17 cellular contexts compared by ENCODE assay signal in the genomic region with DNA sequence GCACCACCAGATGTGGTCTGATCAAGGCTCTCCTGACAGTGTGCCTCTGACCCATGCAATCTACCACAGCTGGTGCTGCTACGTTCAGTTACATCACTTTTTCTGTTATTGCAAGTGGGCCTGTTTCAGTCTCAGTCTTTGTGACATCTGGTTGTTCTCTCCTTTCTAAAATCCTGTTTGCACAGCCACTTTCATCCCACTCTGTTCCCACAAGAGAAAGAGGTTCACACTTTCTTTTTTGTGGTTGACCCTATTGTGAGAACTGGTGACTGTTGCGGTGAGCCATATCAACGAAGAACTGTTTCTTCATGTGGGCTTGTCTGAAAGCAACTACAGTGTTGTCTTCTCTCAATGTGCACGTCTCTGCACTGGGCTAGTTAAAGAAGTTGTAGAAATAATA.
DNase-seq lines count a peak whose midpoint lies in the region; ATAC-seq and TF ChIP-seq lines count a peak whose summit lies in the region.
"Had no signal": no experiment of that assay in that cellular context is flagged by ENCODE, and none has a peak within 500 bp of the region (broad histone marks: within the 10 kb centered on the region; RNA-seq: fewer than 3 reads in every experiment).

No MANE protein-coding gene starts in this region.

- peak overlapping the region in 2 of 11 experiments; percentile 32 to 45; a peak in 2 of 22 replicates for H3K9ac ChIP-seq in BLaER1 treated with 17β-estradiol and CSF1 and Interleukin-3, amounts not matched to agents 10 nM and 100 nM

- no peak overlapping the region for H3K4me3 ChIP-seq in BLaER1 treated with 17β-estradiol and CSF1 and Interleukin-3, amounts not matched to agents 10 nM and 100 nM
- H3K4me3 ChIP-seq in HL-60 (replicated peaks; ENCODE audit: insufficient read depth, low read length), result no peak overlapping the region
- H3K4me3 ChIP-seq: coronary artery, left lung, right atrium auricular region had no signal

- ATAC-seq in GM19395 (IDR thresholded peaks at IDR 0.05; ENCODE audit: unreplicated experiment) (peak; percentile 76), GM19324 (IDR thresholded peaks at IDR 0.05; ENCODE audit: low FRiP score, unreplicated experiment) (no peak)
- ATAC-seq: left lung, Panc1 had no signal

- DNase-seq in HL-60 (ENCODE audit: low read depth in 1 of 2, low spot score in 1 of 2) (peak; percentile 52 to 78), kidney tubule cell (ENCODE audit: low spot score) (no peak), dermis blood vessel endothelial cell (no peak), putamen (ENCODE audit: low spot score) (no peak)
- DNase-seq: activated CD4-positive, alpha-beta T cell treated with anti-CD3 and anti-CD28 coated beads, Interleukin-2, amount 50 U/mL, for 4 hours; GOT3; hippocampal formation; NCI-H1092 treated with DMSO at 0.1 percent for 48 hours had no signal

- H3K4me3 Mint-ChIP-seq in activated naive CD8-positive, alpha-beta T cell, result no peak overlapping the region
- H3K4me3 Mint-ChIP-seq: B cell had no signal

- H3K27me3 Mint-ChIP-seq in activated naive CD8-positive, alpha-beta T cell, result peaks cover 4% of the 10 kb centered on the region
- H3K27me3 Mint-ChIP-seq: B cell had no signal

- peaks cover 0 to 6% (median 0%) of the 10 kb centered on the region in 11 experiments; a peak in 2 of 22 replicates for H3K9me3 ChIP-seq in BLaER1 treated with 17β-estradiol and CSF1 and Interleukin-3, amounts not matched to agents 10 nM and 100 nM (replicated peaks in 1 of 11)
- H3K9me3 ChIP-seq: left lung, right atrium auricular region had no signal

- no peaks in the 10 kb centered on the region for H3K36me3 ChIP-seq in BLaER1 treated with 17β-estradiol and CSF1 and Interleukin-3, amounts not matched to agents 10 nM and 100 nM
- H3K36me3 ChIP-seq: left lung, right atrium auricular region had no signal

- no peaks in the 10 kb centered on the region for H3K36me3 Mint-ChIP-seq in activated naive CD8-positive, alpha-beta T cell

- H3K27ac ChIP-seq in BLaER1 treated with 17β-estradiol and CSF1 and Interleukin-3, amounts not matched to agents 10 nM and 100 nM, result peak overlapping the region in 7 of 11 experiments; percentile 23 to 78 (median 75); a peak in 11 of 22 replicates
- H3K27ac ChIP-seq in HL-60 (replicated peaks), result peak overlapping the region; percentile 78
- H3K27ac ChIP-seq: coronary artery, left lung, right atrium auricular region had no signal

- peaks cover 17 to 34% (median 29%) of the 10 kb centered on the region in 10 experiments for H3K4me1 ChIP-seq in BLaER1 treated with 17β-estradiol and CSF1 and Interleukin-3, amounts not matched to agents 10 nM and 100 nM
- H3K4me1 ChIP-seq: left lung, right atrium auricular region had no signal

- H4K20me1 ChIP-seq in BLaER1 treated with 17β-estradiol and CSF1 and Interleukin-3, amounts not matched to agents 10 nM and 100 nM, result no peaks in the 10 kb centered on the region

- peak overlapping the region; percentile 4 to 65 (median 57); a peak in 20 of 22 replicates for H3K4me2 ChIP-seq in BLaER1 treated with 17β-estradiol and CSF1 and Interleukin-3, amounts not matched to agents 10 nM and 100 nM

- H3K4me1 Mint-ChIP-seq in activated naive CD8-positive, alpha-beta T cell (ENCODE audit: low read depth), result peaks cover 4% of the 10 kb centered on the region
- H3K4me1 Mint-ChIP-seq: B cell had no signal

- peaks cover 4% of the 10 kb centered on the region for H3K9me3 Mint-ChIP-seq in activated naive CD8-positive, alpha-beta T cell (ENCODE audit: low read depth)

- peak overlapping the region; percentile 59 for H3K27ac Mint-ChIP-seq in activated naive CD8-positive, alpha-beta T cell
- H3K27ac Mint-ChIP-seq: B cell had no signal

- no peak for TF ChIP-seq CTCF in HL-60 (IDR thresholded peaks at IDR 0.05; ENCODE audit: insufficient read depth, low read length)

- no peaks in the 10 kb centered on the region for H3K27me3 ChIP-seq in BLaER1 treated with 17β-estradiol and CSF1 and Interleukin-3, amounts not matched to agents 10 nM and 100 nM
- no peaks in the 10 kb centered on the region for H3K27me3 ChIP-seq in HL-60 (ENCODE audit: insufficient read depth, poor library complexity, severe bottlenecking)
- H3K27me3 ChIP-seq: left lung, right atrium auricular region had no signal

Comparison
In these comparisons a context has a peak if more than half of its experiments do, and no peak if none do; other contexts are left out.
1. DNase-seq: peak in HL-60 (2 of 2); none in kidney tubule cell (single experiment), dermis blood vessel endothelial cell (single experiment) and putamen (single experiment).